ENCODE assay signal across 11 cellular contexts in the genomic region with DNA sequence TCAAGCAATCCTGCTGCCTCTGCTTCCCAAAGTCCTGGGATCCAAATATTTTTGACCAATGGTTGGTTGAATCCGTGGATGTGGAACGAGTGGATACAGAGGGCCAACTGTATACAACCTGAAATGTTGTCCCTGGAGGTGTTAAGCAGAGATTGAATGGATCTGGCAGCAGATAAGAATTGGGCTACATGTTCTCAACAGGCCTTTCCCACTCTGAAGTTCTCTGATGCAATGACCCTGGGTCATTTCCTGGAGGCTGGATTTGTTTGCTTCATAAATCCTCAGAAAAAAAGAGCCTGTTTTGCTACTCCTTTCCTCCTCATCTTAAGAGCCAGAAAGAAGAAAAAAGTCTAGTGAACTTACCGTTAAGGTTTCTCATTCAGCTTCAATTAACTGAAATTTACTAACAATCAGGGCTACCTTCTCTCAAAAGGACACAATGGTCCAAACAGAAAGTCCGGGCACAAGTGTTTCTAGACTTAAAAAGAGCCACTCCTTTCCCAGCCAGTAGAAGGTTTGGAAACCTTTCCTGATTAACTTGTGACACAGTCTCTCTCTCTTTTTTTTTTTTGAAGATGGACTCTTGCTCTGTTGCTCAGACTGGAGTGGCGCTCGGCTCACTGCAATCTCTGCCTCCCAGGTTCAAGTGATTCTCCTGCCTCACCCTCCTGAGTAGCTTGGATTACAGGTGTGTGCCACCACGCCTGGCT. TPM values are rescaled to one million over a fixed set of nuclear protein-coding genes. Genes with fewer than 3 reads are reported as not detected.
A peak's percentile ranks its signal among the peaks of the same experiment; 100 is the strongest.
DNase-seq lines count a peak whose midpoint lies in the region; ATAC-seq and TF ChIP-seq lines count a peak whose summit lies in the region.
"Had no signal": no experiment of that assay in that cellular context is flagged by ENCODE, and none has a peak within 500 bp of the region (broad histone marks: within the 10 kb centered on the region; RNA-seq: fewer than 3 reads in every experiment).

No MANE protein-coding gene starts in this region.

- no peaks in the 10 kb centered on the region for H3K27me3 Mint-ChIP-seq in stimulated activated naive CD8-positive, alpha-beta T cell treated with anti-CD3 and anti-CD28 coated beads, Interleukin-15, Interleukin-2, amounts not matched to agents 100 ng/mL and 50 ng/mL, for 24 hours

- H3K4me1 Mint-ChIP-seq in stimulated activated naive CD8-positive, alpha-beta T cell treated with anti-CD3 and anti-CD28 coated beads, Interleukin-15, Interleukin-2, amounts not matched to agents 100 ng/mL and 50 ng/mL, for 24 hours (ENCODE audit: low read depth), result peaks cover 90% of the 10 kb centered on the region

- no peak for DNase-seq in stimulated activated naive CD8-positive, alpha-beta T cell treated with anti-CD3 and anti-CD28 coated beads, Interleukin-15, Interleukin-2, amounts not matched to agents 100 U/mL and 50 U/mL, for 24 hours
- DNase-seq in body of pancreas (peak in 1 of 4 donors; percentile 56), uterus (no peak), ovary (no peak), hepatic stellate cell (ENCODE audit: low spot score) (no peak), DMS153 treated with DMSO at 0.1 percent for 48 hours (lab: John Stamatoyannopoulos, UW; ENCODE audit: unreplicated experiment) (no peak)
- DNase-seq: NCI-H1694 treated with DMSO at 0.1 percent for 48 hours, Right ventricle myocardium superior had no signal

- H3K9me3 ChIP-seq in body of pancreas (no peaks in the 10 kb centered on the region), liver (ENCODE audit: control insufficient read depth in 4 of 4, low read length in 3 of 4) (no peaks in the 10 kb centered on the region), uterus (no peaks in the 10 kb centered on the region), ovary (no peaks in the 10 kb centered on the region)

- no peak for TF ChIP-seq EP300 in ovary (IDR thresholded peaks at IDR 0.05)

- H3K27ac ChIP-seq in body of pancreas (peak overlapping the region; percentile 50 to 85 (median 72)), liver (ENCODE audit: low read depth in 1 of 2, low read length in 2 of 2) (no peak overlapping the region), uterus (peak overlapping the region; percentile 61 to 82), ovary (no peak overlapping the region)

- peak overlapping the region; percentile 76 for H3K4me3 Mint-ChIP-seq in stimulated activated naive CD8-positive, alpha-beta T cell treated with anti-CD3 and anti-CD28 coated beads, Interleukin-15, Interleukin-2, amounts not matched to agents 100 ng/mL and 50 ng/mL, for 24 hours

- H3K36me3 Mint-ChIP-seq in stimulated activated naive CD8-positive, alpha-beta T cell treated with anti-CD3 and anti-CD28 coated beads, Interleukin-15, Interleukin-2, amounts not matched to agents 100 ng/mL and 50 ng/mL, for 24 hours (ENCODE audit: low read depth), result peaks cover 54% of the 10 kb centered on the region

- peak overlapping the region; percentile 87 for H3K27ac Mint-ChIP-seq in stimulated activated naive CD8-positive, alpha-beta T cell treated with anti-CD3 and anti-CD28 coated beads, Interleukin-15, Interleukin-2, amounts not matched to agents 100 ng/mL and 50 ng/mL, for 24 hours

- TF ChIP-seq POLR2A in body of pancreas (IDR thresholded peaks at IDR 0.05), result no peak
- no peak for TF ChIP-seq POLR2A in uterus (IDR thresholded peaks at IDR 0.05)
- no peak for TF ChIP-seq POLR2A in ovary (IDR thresholded peaks at IDR 0.05)

- H3K4me1 ChIP-seq in body of pancreas (peaks cover 73% of the 10 kb centered on the region), liver (ENCODE audit: control insufficient read depth in 4 of 4, insufficient read depth in 4 of 4, low read length in 3 of 4) (peaks cover 0 to 4% (median 2%) of the 10 kb centered on the region in 4 donors), uterus (no peaks in the 10 kb centered on the region), ovary (ENCODE audit: insufficient read depth) (peaks cover 7% of the 10 kb centered on the region)

- no peak for TF ChIP-seq RAD21 in liver (IDR thresholded peaks at IDR 0.05)

- intact Hi-C loops in body of pancreas (cut with DNase I) (no loop called here), uterus (cut with DNase I; ENCODE audit: low total_unique reads) (no loop called here), ovary (cut with DNase I) (loop anchor here in 3 of 4 donors (5.0 to 10.0 kb wide), 2 partner anchors 90 to 192 kb away; no protein-coding TSS in a partner anchor)

- no peak overlapping the region for H3K4me3 ChIP-seq in body of pancreas
- H3K4me3 ChIP-seq in liver (ENCODE audit: low read depth in 1 of 3, low read length in 3 of 3), result no peak overlapping the region
- H3K4me3 ChIP-seq in uterus, result no peak overlapping the region
- H3K4me3 ChIP-seq in ovary, result no peak overlapping the region
- H3K4me3 ChIP-seq: BLaER1 treated with 17β-estradiol and CSF1 and Interleukin-3, amounts not matched to agents 10 nM and 100 nM had no signal

- 54 to 62% methylated on average over 7 of the region's 7 CpGs for WGBS in body of pancreas, 2 donors
- WGBS in liver, result 86% methylated on average over 7 of the region's 7 CpGs
- 83 to 87% (median 84%) methylated on average over 7 of the region's 7 CpGs for WGBS in ovary, 3 donors

- ATAC-seq in stimulated activated naive CD8-positive, alpha-beta T cell treated with anti-CD3 and anti-CD28 coated beads, Interleukin-15, Interleukin-2, amounts not matched to agents 100 U/mL and 50 U/mL, for 24 hours, result no peak
- ATAC-seq in body of pancreas, result no peak

- H3K36me3 ChIP-seq in body of pancreas (replicated peaks in 1 of 2; ENCODE audit: insufficient read depth in 1 of 2, low read depth in 2 of 2) (no peaks in the 10 kb centered on the region), liver (ENCODE audit: control insufficient read depth in 4 of 4, insufficient read depth in 3 of 4, low read depth in 1 of 4, low read length in 3 of 4) (no peaks in the 10 kb centered on the region), uterus (no peaks in the 10 kb centered on the region), ovary (no peaks in the 10 kb centered on the region)

- no peak for TF ChIP-seq CTCF in body of pancreas (IDR thresholded peaks at IDR 0.05)
- TF ChIP-seq CTCF in liver (IDR thresholded peaks at IDR 0.05; ENCODE audit: low read depth, low read length, missing input control), result no peak
- TF ChIP-seq CTCF in uterus (IDR thresholded peaks at IDR 0.05), result no peak
- TF ChIP-seq CTCF in ovary (IDR thresholded peaks at IDR 0.05), result no peak

- H3K27me3 ChIP-seq in body of pancreas, result no peaks in the 10 kb centered on the region
- no peaks in the 10 kb centered on the region for H3K27me3 ChIP-seq in liver (ENCODE audit: control insufficient read depth in 4 of 4, insufficient read depth in 4 of 4, low read length in 3 of 4)
- H3K27me3 ChIP-seq in uterus, result no peaks in the 10 kb centered on the region
- no peaks in the 10 kb centered on the region for H3K27me3 ChIP-seq in ovary

- H3K9me3 Mint-ChIP-seq in stimulated activated naive CD8-positive, alpha-beta T cell treated with anti-CD3 and anti-CD28 coated beads, Interleukin-15, Interleukin-2, amounts not matched to agents 100 ng/mL and 50 ng/mL, for 24 hours, result peaks cover 4% of the 10 kb centered on the region

- H3K9ac ChIP-seq in liver (ENCODE audit: low read depth in 1 of 2, low read length in 2 of 2), result no peak overlapping the region

TF ChIP-seq in liver, 16 proteins besides CTCF, POLR2A, EP300 and RAD21:
- TF ChIP-seq, protein P1, sequence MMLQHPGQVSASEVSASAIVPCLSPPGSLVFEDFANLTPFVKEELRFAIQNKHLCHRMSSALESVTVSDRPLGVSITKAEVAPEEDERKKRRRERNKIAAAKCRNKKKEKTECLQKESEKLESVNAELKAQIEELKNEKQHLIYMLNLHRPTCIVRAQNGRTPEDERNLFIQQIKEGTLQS (IDR thresholded peaks at IDR 0.05), result no peak
- TF ChIP-seq NR2F2 (IDR thresholded peaks at IDR 0.05), result peak; percentile 37

RNA-seq across cellular contexts. Expression of a gene that starts 6.5 kb away (rescaled TPM):
- 10 to 100 TPM; 27.4 to 38.7 TPM for total RNA-seq in body of pancreas
- 1 to 10 TPM; 2.4 to 7.9 TPM for total RNA-seq in liver
- 1 to 10 TPM; 1.6 to 1.7 TPM for polyA plus RNA-seq in liver
- total RNA-seq in uterus, result 10 to 100 TPM; 15.9 to 79.4 (median 44.8) TPM
- 10 to 100 TPM; 23.5 to 48.1 (median 39.5) TPM for total RNA-seq in ovary
- polyA plus RNA-seq in ovary, result 10 to 100 TPM; 23.9 to 48.2 TPM

Comparison
In these comparisons a context has a peak if more than half of its experiments do, and no peak if none do; other contexts are left out.
1. H3K27ac ChIP-seq: peak in body of pancreas (4 of 4) and uterus (2 of 2); none in liver (0 of 2) and ovary (0 of 2).
2. intact Hi-C loops: an anchor here in ovary (5.0 to 10.0 kb wide); none called in body of pancreas and uterus.